28 cellular contexts compared by ENCODE assay signal in the genomic region with DNA sequence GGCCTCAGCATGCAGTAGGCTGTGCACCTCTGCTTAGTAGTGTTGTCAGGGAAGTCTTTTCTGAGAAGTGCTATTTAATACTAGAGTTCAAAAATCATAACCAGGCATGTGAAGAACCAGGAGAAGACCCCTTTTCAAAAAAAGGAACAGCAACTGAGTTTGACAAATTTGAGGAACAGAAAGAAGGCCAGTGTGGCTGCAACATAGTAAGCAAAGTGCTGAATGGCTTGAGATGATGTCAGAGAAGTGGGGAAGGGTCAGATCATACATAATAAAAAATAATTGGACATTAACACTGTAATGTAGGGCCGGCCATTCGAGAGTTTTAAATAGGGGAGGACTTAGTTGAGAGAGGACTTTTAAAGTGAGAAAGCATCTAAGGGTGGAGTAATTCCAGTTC. TPM values are rescaled to one million over a fixed set of nuclear protein-coding genes. Genes with fewer than 3 reads are reported as not detected.
"Had no signal": no experiment of that assay in that cellular context is flagged by ENCODE, and none has a peak within 500 bp of the region (broad histone marks: within the 10 kb centered on the region; RNA-seq: fewer than 3 reads in every experiment).

No MANE protein-coding gene starts in this region.

- H3K27ac ChIP-seq: colonic mucosa, esophagus squamous epithelium, gastrocnemius medialis, left lung, right lobe of liver, skin epidermis, stomach, transverse colon had no signal

- H3K4me3 ChIP-seq: colonic mucosa, esophagus squamous epithelium, gastrocnemius medialis, left lung, lung, right lobe of liver, skin epidermis, stomach, transverse colon had no signal

- H3K27me3 ChIP-seq: colonic mucosa, esophagus squamous epithelium, gastrocnemius medialis, left lung, right lobe of liver, stomach, transverse colon had no signal

- H3K9me3 ChIP-seq: colonic mucosa, esophagus squamous epithelium, gastrocnemius medialis, right lobe of liver, stomach, transverse colon had no signal

- FAIRE-seq: bronchial epithelial cell, urothelium cell line had no signal

- ATAC-seq: activated T-cell treated with anti-CD3 and anti-CD28 coated beads, Interleukin-2, amount 50 U/mL, for 4 hours; gastrocnemius medialis; left lung; right lobe of liver; stimulated activated effector memory CD8-positive, alpha-beta T cell treated with anti-CD3 and anti-CD28 coated beads, Interleukin-12 subunit alpha, Interleukin-12 subunit beta, amount 100 ng/mL, for 72 hours had no signal

- H3K4me1 ChIP-seq: colonic mucosa, esophagus squamous epithelium, gastrocnemius medialis, left lung, right lobe of liver, stomach, transverse colon had no signal

- DNase-seq: activated CD4-positive, alpha-beta T cell treated with anti-CD3 and anti-CD28 coated beads for 4 hours; activated CD4-positive, alpha-beta T cell treated with anti-CD3 and anti-CD28 coated beads, Interleukin-2, amount 50 U/mL, for 48 hours; activated CD4-positive, CD25-positive, alpha-beta regulatory T cell; activated CD8-positive, alpha-beta memory T cell treated with anti-CD3 and anti-CD28 coated beads, Interleukin-2, amount 50 U/mL, for 48 hours; activated naive CD4-positive, alpha-beta T cell treated with Interleukin-2 at 50 U/mL for 16 hours; activated naive CD8-positive, alpha-beta T cell treated with anti-CD3 and anti-CD28 coated beads for 36 hours; activated T-cell treated with anti-CD3 and anti-CD28 coated beads, Interleukin-2, amount 50 U/mL, for 4 hours; amniotic stem cell; colonic mucosa; esophagus squamous epithelium; gastrocnemius medialis; hippocampal formation; kidney glomerular epithelial cell; left lung; naive B cell; nucleus accumbens; posterior cingulate gyrus; right lobe of liver; stimulated activated CD4-positive, alpha-beta T cell treated with anti-CD3 and anti-CD28 coated beads, Interleukin-1b, Interleukin-23, amount 100 ng/mL, for 48 hours; stomach; transverse colon had no signal

- H3K36me3 ChIP-seq: colonic mucosa, esophagus squamous epithelium, gastrocnemius medialis, right lobe of liver, stomach, transverse colon had no signal

RNA-seq across cellular contexts. Expression of gene CNTN1, which starts 11.1 kb away (rescaled TPM):
- total RNA-seq: activated CD8-positive, alpha-beta memory T cell treated with anti-CD3 and anti-CD28 coated beads for 36 hours; activated naive CD8-positive, alpha-beta T cell treated with anti-CD3 and anti-CD28 coated beads for 36 hours; activated T-cell treated with anti-CD3 and anti-CD28 coated beads, Interleukin-2, amount 50 U/mL, for 4 hours; activated T-helper 2 cell treated with anti-CD3 and anti-CD28 coated beads, Interferon-gamma antibody, Interleukin-2, Interleukin-4, amounts not matched to agents 10 μg/mL and 5 μg/mL and 100 μg/mL, durations not matched to agents 14 hours and 24 hours and 36 hours had no signal
